Comparison of ENCODE assay signal across 8 cellular contexts in the genomic region with DNA sequence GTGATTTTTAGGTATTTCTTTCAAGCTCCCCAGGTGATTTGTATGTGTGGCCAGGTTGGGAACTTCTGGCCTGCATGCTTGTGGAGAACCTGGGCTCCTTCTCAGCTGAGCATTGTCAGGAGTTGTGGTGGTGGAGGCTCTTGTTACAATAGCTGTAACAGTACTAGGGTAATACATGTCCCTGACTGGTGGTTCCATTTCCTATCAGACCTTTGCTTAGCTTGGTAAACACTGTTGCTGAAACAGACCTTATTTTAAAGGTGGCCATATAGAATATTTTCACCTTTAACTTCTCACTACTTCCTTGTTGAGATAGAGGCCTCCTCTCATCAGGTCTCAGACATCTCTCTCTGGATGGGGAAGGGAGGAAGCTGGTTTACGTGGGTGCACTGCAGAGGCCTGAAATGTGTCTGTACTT.
DNase-seq lines count a peak whose midpoint lies in the region; ATAC-seq lines count a peak whose summit lies in the region.

No MANE protein-coding gene starts in this region.

- peaks cover 2% of the 10 kb centered on the region for H3K4me1 ChIP-seq in right cardiac atrium (ENCODE audit: control insufficient read depth, insufficient read depth, low read length)

- H3K4me1 Mint-ChIP-seq in naive thymus-derived CD8-positive, alpha-beta T cell, result peaks cover 0 to 64% (median 18%) of the 10 kb centered on the region in 4 donors

- no peaks in the 10 kb centered on the region for H3K9me3 ChIP-seq in right cardiac atrium (ENCODE audit: control insufficient read depth, low read length)

- H3K27me3 ChIP-seq in right cardiac atrium (ENCODE audit: control insufficient read depth, insufficient read depth), result no peaks in the 10 kb centered on the region

- H3K4me3 ChIP-seq in right cardiac atrium (ENCODE audit: low read length), result no peak overlapping the region

- no peaks in the 10 kb centered on the region for H3K36me3 Mint-ChIP-seq in naive thymus-derived CD8-positive, alpha-beta T cell

- peak overlapping the region in 5 of 10 donors; percentile 8 to 66 (median 55) for H3K4me3 Mint-ChIP-seq in naive thymus-derived CD8-positive, alpha-beta T cell

- peak overlapping the region in 6 of 10 donors; percentile 40 to 91 (median 72) for H3K27ac Mint-ChIP-seq in naive thymus-derived CD8-positive, alpha-beta T cell

- ATAC-seq in GM18867 (IDR thresholded peaks at IDR 0.05; ENCODE audit: unreplicated experiment) (peak; percentile 54), HG02588 (IDR thresholded peaks at IDR 0.05; ENCODE audit: unreplicated experiment) (peak; percentile 41), right cardiac atrium (no peak)
- ATAC-seq in naive thymus-derived CD8-positive, alpha-beta T cell, result no peak

- peak; percentile 39 for DNase-seq in NOMO-1 treated with DMSO at 0.1 percent for 48 hours (lab: John Stamatoyannopoulos, UW; ENCODE audit: unreplicated experiment)
- no peak for DNase-seq in naive thymus-derived CD8-positive, alpha-beta T cell
- DNase-seq in right cardiac atrium, result no peak
- DNase-seq in NK-92 treated with Interleukin-12 subunit alpha and Interleukin-12 subunit beta, amount 100 ng/mL, for 24 hours (lab: John Stamatoyannopoulos, UW), result no peak
- no peak for DNase-seq in stimulated activated naive CD4-positive, alpha-beta T cell (lab: John Stamatoyannopoulos, UW)
- no peak for DNase-seq in AG08395 (ENCODE audit: low spot score)

- intact Hi-C loops in right cardiac atrium (cut with DNase I), result no loop called here

- no peaks in the 10 kb centered on the region for H3K27me3 Mint-ChIP-seq in naive thymus-derived CD8-positive, alpha-beta T cell

- no peaks in the 10 kb centered on the region for H3K9me3 Mint-ChIP-seq in naive thymus-derived CD8-positive, alpha-beta T cell

- POLR2A ChIA-PET in naive thymus-derived CD8-positive, alpha-beta T cell (lab: Charles Lee), result interaction anchor here (0.9 kb wide), 1 partner anchor 81 kb away, joined by 3 read pairs; no protein-coding TSS in a partner anchor

- no peak overlapping the region for H3K27ac ChIP-seq in right cardiac atrium (ENCODE audit: low read length)

- 86% methylated on average over 1 of the region's 1 CpG for WGBS in right cardiac atrium

Comparison
In these comparisons a context has a peak if more than half of its experiments do, and no peak if none do; other contexts are left out.
1. ATAC-seq: peak in GM18867 (single experiment) and HG02588 (single experiment); none in naive thymus-derived CD8-positive, alpha-beta T cell (0 of 2) and right cardiac atrium (0 of 2).